ENCODE assay signal across 11 cellular contexts in genomic region chr15:25543156-25543555, GRCh38.
DNase-seq lines count a peak whose midpoint lies in the region; ATAC-seq lines count a peak whose summit lies in the region.
"Had no signal": no experiment of that assay in that cellular context is flagged by ENCODE, and none has a peak within 500 bp of the region (broad histone marks: within the 10 kb centered on the region; RNA-seq: fewer than 3 reads in every experiment).

No MANE protein-coding gene starts in this region.

- no peak for ATAC-seq in HG02870 (IDR thresholded peaks at IDR 0.05; ENCODE audit: unreplicated experiment)

- DNase-seq in COLO829 (ENCODE audit: low spot score) (peak; percentile 25), NCI-H69 (lab: John Stamatoyannopoulos, UW) (peak; percentile 7), fibroblast of the conjunctiva (ENCODE audit: low read depth) (peak; percentile 14), occipital lobe (lab: John Stamatoyannopoulos, UW) (peak; percentile 45), SIG-M5 (lab: John Stamatoyannopoulos, UW) (no peak), LoVo (ENCODE audit: low spot score) (no peak)
- DNase-seq in stimulated activated CD4-positive, alpha-beta T cell treated with anti-CD3 and anti-CD28 coated beads, Interleukin-1b, Interleukin-23, amount 100 ng/mL, for 48 hours = no peak
- DNase-seq: activated CD4-positive, alpha-beta memory T cell treated with anti-CD3 and anti-CD28 coated beads for 36 hours; Calu3; OCI-M1 had no signal

Comparison
In these comparisons a context has a peak if more than half of its experiments do, and no peak if none do; other contexts are left out.
1. DNase-seq: peak in COLO829 (single experiment), NCI-H69 (single experiment), fibroblast of the conjunctiva (single experiment) and occipital lobe (single experiment); none in stimulated activated CD4-positive, alpha-beta T cell treated with anti-CD3 and anti-CD28 coated beads, Interleukin-1b, Interleukin-23, amount 100 ng/mL, for 48 hours (single experiment), SIG-M5 (single experiment) and LoVo (single experiment).